Comparison of ENCODE assay signal across 1 cellular context in the genomic region with DNA sequence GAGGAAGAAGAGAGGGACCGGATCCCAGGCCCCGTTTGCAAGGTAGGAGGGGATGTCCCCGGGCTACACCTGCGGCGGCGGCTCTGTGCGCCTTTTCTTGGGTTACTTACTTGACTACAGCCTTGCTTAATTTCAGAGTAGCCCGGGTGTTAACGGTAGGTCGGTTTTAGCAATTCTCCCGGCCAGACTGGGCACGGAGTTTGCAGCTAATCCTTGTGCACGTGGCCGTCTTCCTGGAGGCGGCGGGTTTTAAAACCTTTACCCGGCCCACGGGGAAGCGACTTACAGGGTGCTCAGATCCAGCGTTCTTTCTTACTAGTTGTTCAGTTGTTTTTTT.
TF ChIP-seq lines count a peak whose summit lies in the region.

No MANE protein-coding gene starts in this region.

TF ChIP-seq in endothelial cell of umbilical vein, 7 proteins besides CTCF, POLR2A, EP300 and RAD21 (continued from another document):
- TF ChIP-seq EZH2 (IDR thresholded peaks at IDR 0.05; ENCODE audit: borderline replicate concordance, low read depth, low read length, severe bottlenecking): no peak
- TF ChIP-seq POLR2AphosphoS5 (IDR thresholded peaks at IDR 0.05; ENCODE audit: insufficient read depth, low read depth, low read length): no peak
